ENCODE assay signal across 19 cellular contexts in genomic region chr2:229733606-229734205, GRCh38. TPM values are rescaled to one million over a fixed set of nuclear protein-coding genes. Genes with fewer than 3 reads are reported as not detected.
"Had no signal": no experiment of that assay in that cellular context is flagged by ENCODE, and none has a peak within 500 bp of the region (broad histone marks: within the 10 kb centered on the region; RNA-seq: fewer than 3 reads in every experiment).

No MANE protein-coding gene starts in this region.

- H3K27ac ChIP-seq: left lung, pancreas, thoracic aorta had no signal

- H3K4me3 ChIP-seq: left lung, mucosa of descending colon, pancreas, thoracic aorta had no signal

- H3K27me3 ChIP-seq: left lung, pancreas had no signal

- H3K4me1 ChIP-seq: left lung, pancreas had no signal

- H3K4me3 Mint-ChIP-seq: activated CD4-positive, alpha-beta T cell treated with anti-CD3 and anti-CD28 coated beads, Interleukin-2, amount 10 ng/mL, durations not matched to agents 24 days and 14 days; activated T-helper 1 cell treated with anti-CD3 and anti-CD28 coated beads, Interleukin-12 subunit alpha, Interleukin-12 subunit beta, Interleukin-2, Interleukin-4 antibody, amounts not matched to agents 30 ng/mL and 10 ng/mL and 1 ng/mL, durations not matched to agents 14 hours and 24 hours and 36 hours; naive thymus-derived CD4-positive, alpha-beta T cell had no signal

- H3K36me3 ChIP-seq: left lung, pancreas, thoracic aorta had no signal

- H3K27ac Mint-ChIP-seq: activated CD4-positive, alpha-beta T cell treated with anti-CD3 and anti-CD28 coated beads, Interleukin-2, amount 10 ng/mL, durations not matched to agents 24 days and 14 days; activated T-helper 1 cell treated with anti-CD3 and anti-CD28 coated beads, Interleukin-12 subunit alpha, Interleukin-12 subunit beta, Interleukin-2, Interleukin-4 antibody, amounts not matched to agents 30 ng/mL and 10 ng/mL and 1 ng/mL, durations not matched to agents 14 hours and 24 hours and 36 hours; naive thymus-derived CD4-positive, alpha-beta T cell had no signal

- DNase-seq: activated CD4-positive, alpha-beta T cell treated with anti-CD3 and anti-CD28 coated beads, Interleukin-2, amount 10 ng/mL, durations not matched to agents 24 days and 14 days; activated CD4-positive, CD25-positive, alpha-beta regulatory T cell; activated CD8-positive, alpha-beta memory T cell treated with anti-CD3 and anti-CD28 coated beads, Interleukin-2, amount 50 U/mL, for 48 hours; activated naive CD4-positive, alpha-beta T cell; anterior cingulate cortex; cerebellar nuclear complex; effector memory CD4-positive, alpha-beta T cell; foreskin melanocyte; head of caudate nucleus; left lung; mammary epithelial cell; mucosa of descending colon; naive thymus-derived CD4-positive, alpha-beta T cell; pancreas; stimulated activated CD4-positive, alpha-beta T cell treated with anti-CD3 and anti-CD28 coated beads, Interleukin-12 subunit alpha, Interleukin-12 subunit beta, amount 100 ng/mL, for 4 hours; stimulated activated CD4-positive, alpha-beta T cell treated with anti-CD3 and anti-CD28 coated beads, Interleukin-2, amount 100 ng/mL, for 24 hours; T-helper 2 cell had no signal

- ATAC-seq: left lung; mucosa of descending colon; naive thymus-derived CD4-positive, alpha-beta T cell; pancreas had no signal

RNA-seq across cellular contexts. Expression of gene DNER, which starts 19.4 kb away (rescaled TPM):
- total RNA-seq: activated CD4-positive, alpha-beta T cell treated with anti-CD3 and anti-CD28 coated beads, Interleukin-2, amount 10 ng/mL, durations not matched to agents 24 days and 14 days; activated T-helper 1 cell treated with anti-CD3 and anti-CD28 coated beads, Interleukin-12 subunit alpha, Interleukin-12 subunit beta, Interleukin-2, Interleukin-4 antibody, amounts not matched to agents 30 ng/mL and 10 ng/mL and 1 ng/mL, durations not matched to agents 14 hours and 24 hours and 36 hours; naive thymus-derived CD4-positive, alpha-beta T cell had no signal
- polyA plus RNA-seq: naive thymus-derived CD4-positive, alpha-beta T cell had no signal
